Comparison of ENCODE assay signal across 22 cellular contexts in genomic region chr12:105189293-105189692, GRCh38.
"Had no signal": no experiment of that assay in that cellular context is flagged by ENCODE, and none has a peak within 500 bp of the region (broad histone marks: within the 10 kb centered on the region; RNA-seq: fewer than 3 reads in every experiment).

No MANE protein-coding gene starts in this region.

- H3K4me3 Mint-ChIP-seq: dendritic cell treated with granulocyte-macrophage colony-stimulating factor and Interleukin-4, amounts not matched to agents 40 ng/mL and 50 ng/mL, for 4 days; effector memory CD8-positive, alpha-beta T cell; memory B cell; mesothelial cell of epicardium; natural killer cell; neural progenitor cell; stimulated activated effector memory CD8-positive, alpha-beta T cell treated with anti-CD3 and anti-CD28 coated beads, Interleukin-12 subunit alpha, Interleukin-12 subunit beta, amount 100 ng/mL, for 72 hours; type B pancreatic cell had no signal

- H3K27ac Mint-ChIP-seq: dendritic cell treated with granulocyte-macrophage colony-stimulating factor and Interleukin-4, amounts not matched to agents 40 ng/mL and 50 ng/mL, for 4 days; effector memory CD8-positive, alpha-beta T cell; memory B cell; mesothelial cell of epicardium; neural progenitor cell; stimulated activated effector memory CD8-positive, alpha-beta T cell treated with anti-CD3 and anti-CD28 coated beads, Interleukin-12 subunit alpha, Interleukin-12 subunit beta, amount 100 ng/mL, for 72 hours; type B pancreatic cell had no signal

- H3K9me3 Mint-ChIP-seq: effector memory CD8-positive, alpha-beta T cell; memory B cell; natural killer cell; stimulated activated effector memory CD8-positive, alpha-beta T cell treated with anti-CD3 and anti-CD28 coated beads, Interleukin-12 subunit alpha, Interleukin-12 subunit beta, amount 100 ng/mL, for 72 hours had no signal

- DNase-seq: effector memory CD8-positive, alpha-beta T cell; foreskin melanocyte; head of caudate nucleus; kidney; left cardiac atrium; left ventricle myocardium inferior; lower lobe of right lung; natural killer cell; occipital lobe; psoas muscle; retina; right lobe of liver; stimulated activated CD4-positive, alpha-beta T cell treated with anti-CD3 and anti-CD28 coated beads, Interleukin-4, amount 100 ng/mL, for 1 hour; stimulated activated CD8-positive, alpha-beta memory T cell treated with anti-CD3 and anti-CD28 coated beads, Interleukin-4, amount 100 ng/mL, for 48 hours; stimulated activated naive CD8-positive, alpha-beta T cell treated with anti-CD3 and anti-CD28 coated beads, Interleukin-15, Interleukin-2, amounts not matched to agents 100 U/mL and 50 U/mL, for 24 hours; thyroid gland had no signal

- ATAC-seq: effector memory CD8-positive, alpha-beta T cell; left cardiac atrium; lower lobe of right lung; natural killer cell; psoas muscle; right lobe of liver; stimulated activated effector memory CD8-positive, alpha-beta T cell treated with anti-CD3 and anti-CD28 coated beads, Interleukin-12 subunit alpha, Interleukin-12 subunit beta, amount 100 ng/mL, for 72 hours; stimulated activated naive CD8-positive, alpha-beta T cell treated with anti-CD3 and anti-CD28 coated beads, Interleukin-15, Interleukin-2, amounts not matched to agents 100 U/mL and 50 U/mL, for 24 hours had no signal

- H3K27me3 Mint-ChIP-seq: dendritic cell treated with granulocyte-macrophage colony-stimulating factor and Interleukin-4, amounts not matched to agents 40 ng/mL and 50 ng/mL, for 4 days; effector memory CD8-positive, alpha-beta T cell; memory B cell; type B pancreatic cell had no signal

- H3K4me1 Mint-ChIP-seq: mesothelial cell of epicardium, neural progenitor cell had no signal
